17 cellular contexts compared by ENCODE assay signal in the genomic region with DNA sequence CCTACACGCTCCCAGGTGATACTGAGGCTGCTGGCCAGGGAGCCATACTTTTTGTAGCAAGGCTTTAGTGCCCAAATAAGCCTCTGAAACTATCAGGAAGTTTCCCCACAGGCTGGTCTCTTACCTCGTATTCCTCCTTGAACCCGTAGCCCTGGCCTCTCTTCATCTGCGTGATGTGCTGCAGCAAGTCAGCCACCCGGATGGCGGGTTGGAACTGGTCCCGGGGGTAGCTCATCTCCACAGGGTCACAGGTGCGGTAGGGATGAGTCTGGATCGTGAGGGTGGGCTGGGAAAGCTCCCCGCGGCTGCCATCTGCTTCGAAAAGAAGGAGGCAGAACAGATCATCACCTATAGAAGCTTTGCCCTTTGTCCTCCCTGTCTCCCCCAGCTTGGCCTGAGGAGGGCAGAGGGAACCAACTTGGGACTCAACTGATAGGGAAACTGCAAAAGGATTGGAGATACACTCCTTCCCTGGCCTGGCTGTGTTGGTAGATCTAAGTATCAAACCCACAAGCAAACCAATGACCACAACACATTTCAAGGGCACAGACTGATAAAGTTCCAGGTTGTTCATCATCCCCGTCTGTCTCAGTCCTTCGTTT.
DNase-seq lines count a peak whose midpoint lies in the region; ATAC-seq and TF ChIP-seq lines count a peak whose summit lies in the region.
"Had no signal": no experiment of that assay in that cellular context is flagged by ENCODE, and none has a peak within 500 bp of the region (broad histone marks: within the 10 kb centered on the region; RNA-seq: fewer than 3 reads in every experiment).

No MANE protein-coding gene starts in this region.

- H3K18ac ChIP-seq in H9 (ENCODE audit: insufficient read length, low read depth, low read length), result no peak overlapping the region

- H3K27ac Mint-ChIP-seq in H9, result no peak overlapping the region

- H4K20me1 ChIP-seq in H9 (ENCODE audit: control insufficient read depth, insufficient read depth, insufficient read length), result no peaks in the 10 kb centered on the region

- H3K56ac ChIP-seq in H9 (ENCODE audit: insufficient read length, low read depth, low read length), result no peak overlapping the region

- no peak overlapping the region for H2BK15ac ChIP-seq in H9 (ENCODE audit: low read depth, low read length)

- H2BK20ac ChIP-seq in H9 (ENCODE audit: low read depth, low read length, poor library complexity, severe bottlenecking), result no peak overlapping the region

- H3K4me3 Mint-ChIP-seq in H9, result no peak overlapping the region

- no peaks in the 10 kb centered on the region for H3K23me2 ChIP-seq in H9 (ENCODE audit: insufficient read length, low read depth, low read length, poor library complexity, severe bottlenecking)

- no peak overlapping the region for H2BK120ac ChIP-seq in H9 (ENCODE audit: low read depth, low read length, poor library complexity, severe bottlenecking)

- ATAC-seq in GM21360 (IDR thresholded peaks at IDR 0.05; ENCODE audit: unreplicated experiment), result no peak
- ATAC-seq: Right ventricle myocardium inferior had no signal

- H3K9ac ChIP-seq in H9 (ENCODE audit: extremely low read depth, insufficient read length, low read length), result no peak overlapping the region
- H3K9ac ChIP-seq: KMS-11 had no signal

- no peaks in the 10 kb centered on the region for H3K79me2 ChIP-seq in H9 (ENCODE audit: insufficient read depth, low read length)

- no peaks in the 10 kb centered on the region; the same call in 1 of the 2 replicates for H3K4me1 ChIP-seq in H9 (ENCODE audit: insufficient read depth, low read length)

- peaks cover 15 to 19% of the 10 kb centered on the region in 2 experiments for H3K4me1 Mint-ChIP-seq in H9

- DNase-seq in NCI-H1417 (lab: John Stamatoyannopoulos, UW) (peak in 2 of 3 experiments; percentile 8 to 41), NCI-H1417 treated with DMSO at 0.1 percent for 48 hours (lab: John Stamatoyannopoulos, UW) (no peak), H9 (peak; percentile 38), NCI-H69 (lab: John Stamatoyannopoulos, UW) (peak; percentile 27), islet precursor cell (peak; percentile 39), GOT3 (lab: John Stamatoyannopoulos, UW) (no peak), SW 1271 (lab: John Stamatoyannopoulos, UW) (no peak)
- DNase-seq: 8988T, GDM1, NCI-H1048, NCI-H146, NCI-H2081, NCI-H510A had no signal

- H4K8ac ChIP-seq in H9 (replicated peaks; ENCODE audit: insufficient read length, low read depth, low read length), result no peak overlapping the region

- H2AK5ac ChIP-seq in H9 (ENCODE audit: insufficient read length, low read length), result no peak overlapping the region

- no peaks in the 10 kb centered on the region for H3K36me3 Mint-ChIP-seq in H9 (ENCODE audit: insufficient read depth in 1 of 3, low read depth in 3 of 3)

- no peak overlapping the region for H3K4ac ChIP-seq in H9 (ENCODE audit: low read depth, low read length)

- H2BK5ac ChIP-seq in H9 (ENCODE audit: insufficient read length, low read length), result no peak overlapping the region

- H3K9me3 Mint-ChIP-seq in H9, result no peaks in the 10 kb centered on the region

- no peaks in the 10 kb centered on the region for H3K27me3 ChIP-seq in H9 (ENCODE audit: insufficient read depth, low read length)

- no peak overlapping the region for H4K91ac ChIP-seq in H9 (ENCODE audit: insufficient read length, low read depth, low read length)

- H2AFZ ChIP-seq in H9 (ENCODE audit: low read length), result no peak overlapping the region

- no peaks in the 10 kb centered on the region for H3K79me1 ChIP-seq in H9 (ENCODE audit: insufficient read depth, low read depth, low read length, poor library complexity, severe bottlenecking)

- H3K4me2 ChIP-seq in H9 (ENCODE audit: insufficient read depth, insufficient read length, low read length), result no peak overlapping the region
- H3K4me2 ChIP-seq: KMS-11 had no signal

- no peak overlapping the region for H3T11ph ChIP-seq in H9 (ENCODE audit: low read length)

- H3K9me3 ChIP-seq in H9 (ENCODE audit: control insufficient read depth, low read depth, low read length), result no peaks in the 10 kb centered on the region

- no peak overlapping the region for H4K5ac ChIP-seq in H9 (ENCODE audit: insufficient read length, low read depth, low read length)

- H3K23ac ChIP-seq in H9 (ENCODE audit: insufficient read length, low read depth, low read length), result no peak overlapping the region

- WGBS in H9 (ENCODE audit: extremely low coverage, insufficient read length, low lambda C conversion rate), result no CpG with 5 or more reads among the region's 14 CpGs

- TF ChIP-seq CTCF in H9 (conservative IDR thresholded peaks at IDR 0.05), result peak; percentile 36; the same call in 2 of the 3 replicates

- H2BK12ac ChIP-seq in H9 (ENCODE audit: insufficient read length, low read depth, low read length), result no peak overlapping the region

- H3K14ac ChIP-seq in H9 (ENCODE audit: insufficient read depth, low read length), result no peak overlapping the region

- H3K27ac ChIP-seq in H9 (ENCODE audit: insufficient read length, low read depth, low read length), result no peak overlapping the region
- H3K27ac ChIP-seq: KMS-11, SK-N-MC had no signal

- peaks cover 60% of the 10 kb centered on the region for H3K27me3 Mint-ChIP-seq in H9 (ENCODE audit: low read depth)

Comparison
In these comparisons a context has a peak if more than half of its experiments do, and no peak if none do; other contexts are left out.
1. DNase-seq: peak in NCI-H1417 (2 of 3), H9 (single experiment), NCI-H69 (single experiment) and islet precursor cell (single experiment); none in NCI-H1417 treated with DMSO at 0.1 percent for 48 hours (single experiment), GOT3 (single experiment) and SW 1271 (0 of 2).